1 cellular context compared by ENCODE assay signal in genomic region chr5:55993628-55994501, GRCh38.
TF ChIP-seq lines count a peak whose summit lies in the region.

No MANE protein-coding gene starts in this region.

TF ChIP-seq in K562, 482 proteins besides CTCF, POLR2A, EP300 and RAD21 (continued from another document):
- 0 out of 2 replicates have a peak, but pooled peaks have one; percentile 64 for TF ChIP-seq ZBTB40 (IDR thresholded peaks at IDR 0.05)
- no peak for TF ChIP-seq ZBTB40 (CRISPR knock-in tag; IDR thresholded peaks at IDR 0.05)
- TF ChIP-seq KHSRP (IDR thresholded peaks at IDR 0.05), result no peak
- peak; percentile 38; the same call in 1 of the 2 replicates for TF ChIP-seq ZBTB2 (IDR thresholded peaks at IDR 0.05)
- TF ChIP-seq CHD4 (IDR thresholded peaks at IDR 0.05; ENCODE audit: insufficient read depth, insufficient replicate concordance, low read depth, low read length, poor library complexity, severe bottlenecking), result peak; percentile 17
- no peak for TF ChIP-seq NCOA1 (IDR thresholded peaks at IDR 0.05; ENCODE audit: low read depth)
- 0 out of 2 replicates have a peak, but pooled peaks have one; percentile 8 for TF ChIP-seq FOSL1 (tag; conservative IDR thresholded peaks at IDR 0.05)
- TF ChIP-seq ZNF77 (CRISPR knock-in tag; IDR thresholded peaks at IDR 0.05), result no peak
TF ChIP-seq in K562: peak in this region for 17.
